ENCODE assay signal across 1 cellular context in genomic region chr2:108604196-108604595, GRCh38.
TF ChIP-seq lines count a peak whose summit lies in the region.

No MANE protein-coding gene starts in this region.

TF ChIP-seq in IMR-90, 13 proteins besides CTCF, POLR2A, EP300 and RAD21 (continued from another document):
- TF ChIP-seq ELK1 (IDR thresholded peaks at IDR 0.05; ENCODE audit: borderline replicate concordance, low read depth, low read length) (no peak), NFE2L2 (IDR thresholded peaks at IDR 0.05; ENCODE audit: low read depth, low read length) (no peak), MAZ (IDR thresholded peaks at IDR 0.05; ENCODE audit: borderline replicate concordance, low read depth, low read length) (no peak), SMC3 (IDR thresholded peaks at IDR 0.05; ENCODE audit: low read depth, low read length) (no peak), USF2 (IDR thresholded peaks at IDR 0.05; ENCODE audit: low read depth, low read length) (no peak)
